Comparison of ENCODE assay signal across 13 cellular contexts in genomic region chr3:71056327-71056726, GRCh38.
DNase-seq lines count a peak whose midpoint lies in the region; ATAC-seq, FAIRE-seq and TF ChIP-seq lines count a peak whose summit lies in the region.
"Had no signal": no experiment of that assay in that cellular context is flagged by ENCODE, and none has a peak within 500 bp of the region (broad histone marks: within the 10 kb centered on the region; RNA-seq: fewer than 3 reads in every experiment).

No MANE protein-coding gene starts in this region.

- dilution Hi-C loops in endothelial cell of umbilical vein (cut with MboI; ENCODE audit: extremely low pct_ligation_motif_present, low sequenced_read_pairs), result no loop called here

- no peak for TF ChIP-seq CTCF in endothelial cell of umbilical vein (IDR thresholded peaks at IDR 0.05; ENCODE audit: extremely low read depth in 1 of 2, insufficient read depth in 1 of 2, low read depth in 1 of 2, low read length in 2 of 2)
- no peak for TF ChIP-seq CTCF in osteocyte (IDR thresholded peaks at IDR 0.05)

- no peaks in the 10 kb centered on the region for H3K9me1 ChIP-seq in endothelial cell of umbilical vein (replicated peaks; ENCODE audit: control insufficient read depth, extremely low read depth, insufficient read depth, low read length)

- H2AFZ ChIP-seq in endothelial cell of umbilical vein (ENCODE audit: low read depth, low read length), result no peak overlapping the region

- no peaks in the 10 kb centered on the region for H3K9me3 ChIP-seq in endothelial cell of umbilical vein (replicated peaks; ENCODE audit: control insufficient read depth, insufficient read depth, low read length)
- H3K9me3 ChIP-seq: HAP-1 had no signal

- peak overlapping the region; percentile 85 for H3K9ac ChIP-seq in endothelial cell of umbilical vein (replicated peaks; ENCODE audit: extremely low read depth, insufficient read depth, low read length)

- CTCF ChIA-PET in endothelial cell of umbilical vein (lab: Charles Lee), result interaction anchor here (0.7 to 2.3 kb wide), 8 partner anchors 15 to 506 kb away, joined by 3 to 8 read pairs (median 4); no protein-coding TSS in a partner anchor

- no peaks in the 10 kb centered on the region for H3K9me3 Mint-ChIP-seq in osteocyte (ENCODE audit: unreplicated experiment)

- peak overlapping the region; percentile 84 for H3K27ac Mint-ChIP-seq in osteocyte (ENCODE audit: unreplicated experiment)

- peaks cover 100% of the 10 kb centered on the region for H3K4me1 ChIP-seq in endothelial cell of umbilical vein (ENCODE audit: control insufficient read depth, extremely low read depth, insufficient read depth, low read length)

- intact Hi-C loops in endothelial cell of umbilical vein (cut with micrococcal nuclease), result loop anchor here (2.0 kb wide), 2 partner anchors 46 to 74 kb away; no protein-coding TSS in a partner anchor

- peak; percentile 28 for TF ChIP-seq POLR2A in endothelial cell of umbilical vein (IDR thresholded peaks at IDR 0.05; ENCODE audit: low read depth, low read length)

- no peaks in the 10 kb centered on the region for H3K27me3 Mint-ChIP-seq in osteocyte (ENCODE audit: unreplicated experiment)

- H3K36me3 ChIP-seq in endothelial cell of umbilical vein (ENCODE audit: control insufficient read depth in 2 of 2, extremely low read depth in 1 of 2, insufficient read depth in 2 of 2, low read length in 2 of 2), result peaks cover 2 to 6% of the 10 kb centered on the region in 2 experiments
- H3K36me3 ChIP-seq: HAP-1 had no signal

- H3K4me3 ChIP-seq in endothelial cell of umbilical vein (replicated peaks in 1 of 3; ENCODE audit: insufficient read depth in 1 of 3, low read depth in 1 of 3, low read length in 3 of 3), result peak overlapping the region in 1 of 3 experiments; percentile 53
- H3K4me3 ChIP-seq: HAP-1 had no signal

- ATAC-seq in HG03108 (IDR thresholded peaks at IDR 0.05; ENCODE audit: unreplicated experiment) (no peak), GM18907 (IDR thresholded peaks at IDR 0.05; ENCODE audit: unreplicated experiment) (no peak)

- H3K27me3 ChIP-seq in endothelial cell of umbilical vein (ENCODE audit: control insufficient read depth in 2 of 2, insufficient read depth in 2 of 2, low read length in 2 of 2), result no peaks in the 10 kb centered on the region

- H3K4me2 ChIP-seq in endothelial cell of umbilical vein (ENCODE audit: insufficient read depth, low read length), result peak overlapping the region; percentile 99

- H3K27ac ChIP-seq in endothelial cell of umbilical vein (ENCODE audit: insufficient read depth, low read depth, low read length), result peak overlapping the region; percentile 92

- peaks cover 17% of the 10 kb centered on the region for H3K36me3 Mint-ChIP-seq in osteocyte (ENCODE audit: unreplicated experiment)

- peak; percentile 76 for FAIRE-seq in endothelial cell of umbilical vein (lab: Jason Lieb, UNC)

- H3K79me2 ChIP-seq in endothelial cell of umbilical vein (ENCODE audit: control insufficient read depth, insufficient read depth, low read length), result peaks cover 76% of the 10 kb centered on the region

- H3K4me3 Mint-ChIP-seq in osteocyte (ENCODE audit: unreplicated experiment), result peak overlapping the region; percentile 10

- DNase-seq in AG20443 (ENCODE audit: low spot score) (peak; percentile 51), M059J (ENCODE audit: low read depth) (peak; percentile 39), endothelial cell of umbilical vein (ENCODE audit: low read depth, low spot score) (peak; percentile 89), osteocyte (ENCODE audit: extremely low spot score, unreplicated experiment) (no peak), islet precursor cell (no peak)
- DNase-seq in activated CD8-positive, alpha-beta memory T cell treated with anti-CD3 and anti-CD28 coated beads, Interleukin-2, amount 50 U/mL, for 48 hours, result no peak
- DNase-seq: activated effector memory CD4-positive, alpha-beta T cell treated with Interleukin-2 at 50 U/mL for 16 hours; DMS 273 treated with DMSO at 0.1 percent for 48 hours; foreskin melanocyte; NCI-H2081 treated with DMSO at 0.1 percent for 48 hours had no signal

- H4K20me1 ChIP-seq in endothelial cell of umbilical vein (replicated peaks; ENCODE audit: control insufficient read depth, extremely low read depth, insufficient read depth, low read length), result peaks cover 2% of the 10 kb centered on the region

- POLR2A ChIA-PET in endothelial cell of umbilical vein (lab: Charles Lee), result interaction anchor here (0.7 to 1.4 kb wide), 2 partner anchors 8 to 60 kb away, joined by 3 read pairs; no protein-coding TSS in a partner anchor

- peaks cover 98% of the 10 kb centered on the region for H3K4me1 Mint-ChIP-seq in osteocyte (ENCODE audit: unreplicated experiment)

- no TSS peak for BruUV-seq in endothelial cell of umbilical vein (replicated peaks; lab: Mats Ljungman, UMichigan)

TF ChIP-seq in endothelial cell of umbilical vein, 7 proteins besides CTCF, POLR2A, EP300 and RAD21:
- TF ChIP-seq POLR2AphosphoS5 (IDR thresholded peaks at IDR 0.05; ENCODE audit: insufficient read depth, low read depth, low read length) (no peak), FOS (IDR thresholded peaks at IDR 0.05; ENCODE audit: borderline replicate concordance, insufficient read depth, low read length) (peak; percentile 84), JUN (IDR thresholded peaks at IDR 0.05; ENCODE audit: borderline replicate concordance, insufficient read depth, insufficient read length, low read depth) (peak; percentile 48), MYC (IDR thresholded peaks at IDR 0.05; ENCODE audit: low read depth, low read length) (no peak)
TF ChIP-seq in endothelial cell of umbilical vein: peak in this region for 2.

Comparison
In these comparisons a context has a peak if more than half of its experiments do, and no peak if none do; other contexts are left out.
1. DNase-seq: peak in AG20443 (single experiment), M059J (single experiment) and endothelial cell of umbilical vein (single experiment); none in osteocyte (single experiment), islet precursor cell (single experiment) and activated CD8-positive, alpha-beta memory T cell treated with anti-CD3 and anti-CD28 coated beads, Interleukin-2, amount 50 U/mL, for 48 hours (single experiment).